In genomic region chr1:246428542-246429308, GRCh38 we compare ENCODE assay signal across 8 cellular contexts.
DNase-seq lines count a peak whose midpoint lies in the region; ATAC-seq and TF ChIP-seq lines count a peak whose summit lies in the region.

No MANE protein-coding gene starts in this region.

- TF ChIP-seq POLR2A in spleen (IDR thresholded peaks at IDR 0.05) = no peak

- peak; percentile 98 for DNase-seq in EL
- peak; percentile 70 for DNase-seq in adipocyte (ENCODE audit: low read depth)
- DNase-seq in natural killer cell = no peak
- no peak for DNase-seq in CD14-positive monocyte (ENCODE audit: low spot score)
- DNase-seq in spleen = no peak
- DNase-seq in GM19238 (ENCODE audit: insufficient read length, low spot score) = no peak
- no peak for DNase-seq in GF-D8 (lab: John Stamatoyannopoulos, UW)

- intact Hi-C loops in natural killer cell (cut with micrococcal nuclease) = no loop called here
- intact Hi-C loops in CD14-positive monocyte (cut with micrococcal nuclease) = no loop called here
- intact Hi-C loops in spleen (cut with DNase I; ENCODE audit: low total_unique reads) = no loop called here

- TF ChIP-seq CTCF in natural killer cell (IDR thresholded peaks at IDR 0.05) (no peak), CD14-positive monocyte (IDR thresholded peaks at IDR 0.05) (no peak), spleen (IDR thresholded peaks at IDR 0.05 in 8 of 11, conservative IDR thresholded peaks at IDR 0.05 in 3 of 11) (no peak)

- no peaks in the 10 kb centered on the region for H3K9me3 Mint-ChIP-seq in natural killer cell
- H3K9me3 Mint-ChIP-seq in CD14-positive monocyte = peaks cover 0 to 4% (median 0%) of the 10 kb centered on the region in 7 donors

- H3K9me3 ChIP-seq in HUES64 (ENCODE audit: insufficient read depth, low read depth, low read length) (no peaks in the 10 kb centered on the region), adipocyte (ENCODE audit: control insufficient read depth, low read length) (no peaks in the 10 kb centered on the region), spleen (peaks cover 0 to 10% (median 5%) of the 10 kb centered on the region in 8 donors)

- peak in 2 of 3 donors; percentile 37 to 44 for ATAC-seq in natural killer cell

- H3K27ac Mint-ChIP-seq in natural killer cell (no peak overlapping the region), CD14-positive monocyte (no peak overlapping the region)

- H3K36me3 Mint-ChIP-seq in natural killer cell (no peaks in the 10 kb centered on the region), CD14-positive monocyte (no peaks in the 10 kb centered on the region)

- peak overlapping the region; percentile 48; the same call in 1 of the 2 replicates for H3K27ac ChIP-seq in HUES64 (ENCODE audit: low read depth, low read length)
- H3K27ac ChIP-seq in spleen = peak overlapping the region in 2 of 8 donors; percentile 1 to 15

- WGBS in HUES64 = 82% methylated on average over 8 of the region's 9 CpGs
- 65 to 75% (median 70%) methylated on average over 8 to 9 of the region's 9 CpGs for WGBS in spleen, 5 donors

- H3K36me3 ChIP-seq in HUES64 (ENCODE audit: insufficient read depth, low read length) = no peaks in the 10 kb centered on the region
- no peaks in the 10 kb centered on the region for H3K36me3 ChIP-seq in adipocyte (ENCODE audit: control insufficient read depth, insufficient read depth, low read length, severe bottlenecking)
- H3K36me3 ChIP-seq in spleen = no peaks in the 10 kb centered on the region

- H3K27me3 ChIP-seq in HUES64 (ENCODE audit: insufficient read depth, low read length) = no peaks in the 10 kb centered on the region
- H3K27me3 ChIP-seq in adipocyte (replicated peaks; ENCODE audit: control insufficient read depth, insufficient read depth, low read length) = no peaks in the 10 kb centered on the region
- H3K27me3 ChIP-seq in spleen (replicated peaks in 1 of 7) = no peaks in the 10 kb centered on the region

- H3K4me3 ChIP-seq in HUES64 (ENCODE audit: low read length) (no peak overlapping the region), adipocyte (ENCODE audit: low read length) (no peak overlapping the region), spleen (no peak overlapping the region)

- no peak overlapping the region for H3K4me3 Mint-ChIP-seq in natural killer cell
- no peak overlapping the region for H3K4me3 Mint-ChIP-seq in CD14-positive monocyte

- H3K4me1 ChIP-seq in HUES64 (ENCODE audit: insufficient read depth, low read length) (peaks cover 18% of the 10 kb centered on the region), adipocyte (ENCODE audit: control insufficient read depth, insufficient read depth, low read length) (no peaks in the 10 kb centered on the region), spleen (no peaks in the 10 kb centered on the region)

- H3K9ac ChIP-seq in HUES64 (ENCODE audit: low read depth, low read length) (no peak overlapping the region), adipocyte (ENCODE audit: low read length) (no peak overlapping the region)

- H3K27me3 Mint-ChIP-seq in natural killer cell (ENCODE audit: low read depth in 2 of 2) (no peaks in the 10 kb centered on the region), CD14-positive monocyte (ENCODE audit: low read depth in 3 of 3) (no peaks in the 10 kb centered on the region)

- peaks cover 21 to 31% of the 10 kb centered on the region in 2 donors for H3K4me1 Mint-ChIP-seq in natural killer cell
- H3K4me1 Mint-ChIP-seq in CD14-positive monocyte = peaks cover 5% of the 10 kb centered on the region

Comparison
In these comparisons a context has a peak if more than half of its experiments do, and no peak if none do; other contexts are left out.
1. DNase-seq: peak in EL (single experiment) and adipocyte (single experiment); none in natural killer cell (single experiment), CD14-positive monocyte (single experiment), spleen (single experiment), GM19238 (single experiment) and GF-D8 (single experiment).